Comparison of ENCODE assay signal across 1 cellular context in genomic region chr10:1736972-1737221, GRCh38.
TF ChIP-seq lines count a peak whose summit lies in the region.

No MANE protein-coding gene starts in this region.

TF ChIP-seq in neural cell, 6 proteins besides CTCF, POLR2A, EP300 and RAD21 (continued from another document):
- TF ChIP-seq, protein P1, sequence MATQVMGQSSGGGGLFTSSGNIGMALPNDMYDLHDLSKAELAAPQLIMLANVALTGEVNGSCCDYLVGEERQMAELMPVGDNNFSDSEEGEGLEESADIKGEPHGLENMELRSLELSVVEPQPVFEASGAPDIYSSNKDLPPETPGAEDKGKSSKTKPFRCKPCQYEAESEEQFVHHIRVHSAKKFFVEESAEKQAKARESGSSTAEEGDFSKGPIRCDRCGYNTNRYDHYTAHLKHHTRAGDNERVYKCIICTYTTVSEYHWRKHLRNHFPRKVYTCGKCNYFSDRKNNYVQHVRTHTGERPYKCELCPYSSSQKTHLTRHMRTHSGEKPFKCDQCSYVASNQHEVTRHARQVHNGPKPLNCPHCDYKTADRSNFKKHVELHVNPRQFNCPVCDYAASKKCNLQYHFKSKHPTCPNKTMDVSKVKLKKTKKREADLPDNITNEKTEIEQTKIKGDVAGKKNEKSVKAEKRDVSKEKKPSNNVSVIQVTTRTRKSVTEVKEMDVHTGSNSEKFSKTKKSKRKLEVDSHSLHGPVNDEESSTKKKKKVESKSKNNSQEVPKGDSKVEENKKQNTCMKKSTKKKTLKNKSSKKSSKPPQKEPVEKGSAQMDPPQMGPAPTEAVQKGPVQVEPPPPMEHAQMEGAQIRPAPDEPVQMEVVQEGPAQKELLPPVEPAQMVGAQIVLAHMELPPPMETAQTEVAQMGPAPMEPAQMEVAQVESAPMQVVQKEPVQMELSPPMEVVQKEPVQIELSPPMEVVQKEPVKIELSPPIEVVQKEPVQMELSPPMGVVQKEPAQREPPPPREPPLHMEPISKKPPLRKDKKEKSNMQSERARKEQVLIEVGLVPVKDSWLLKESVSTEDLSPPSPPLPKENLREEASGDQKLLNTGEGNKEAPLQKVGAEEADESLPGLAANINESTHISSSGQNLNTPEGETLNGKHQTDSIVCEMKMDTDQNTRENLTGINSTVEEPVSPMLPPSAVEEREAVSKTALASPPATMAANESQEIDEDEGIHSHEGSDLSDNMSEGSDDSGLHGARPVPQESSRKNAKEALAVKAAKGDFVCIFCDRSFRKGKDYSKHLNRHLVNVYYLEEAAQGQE (IDR thresholded peaks at IDR 0.05; ENCODE audit: borderline replicate concordance): no peak
- TF ChIP-seq SMC3 (conservative IDR thresholded peaks at IDR 0.05; ENCODE audit: poor library complexity) (no peak), POLR2AphosphoS5 (IDR thresholded peaks at IDR 0.05) (no peak), MXI1 (conservative IDR thresholded peaks at IDR 0.05; ENCODE audit: poor library complexity, severe bottlenecking) (no peak)
